Comparison of ENCODE assay signal across 8 cellular contexts in the genomic region with DNA sequence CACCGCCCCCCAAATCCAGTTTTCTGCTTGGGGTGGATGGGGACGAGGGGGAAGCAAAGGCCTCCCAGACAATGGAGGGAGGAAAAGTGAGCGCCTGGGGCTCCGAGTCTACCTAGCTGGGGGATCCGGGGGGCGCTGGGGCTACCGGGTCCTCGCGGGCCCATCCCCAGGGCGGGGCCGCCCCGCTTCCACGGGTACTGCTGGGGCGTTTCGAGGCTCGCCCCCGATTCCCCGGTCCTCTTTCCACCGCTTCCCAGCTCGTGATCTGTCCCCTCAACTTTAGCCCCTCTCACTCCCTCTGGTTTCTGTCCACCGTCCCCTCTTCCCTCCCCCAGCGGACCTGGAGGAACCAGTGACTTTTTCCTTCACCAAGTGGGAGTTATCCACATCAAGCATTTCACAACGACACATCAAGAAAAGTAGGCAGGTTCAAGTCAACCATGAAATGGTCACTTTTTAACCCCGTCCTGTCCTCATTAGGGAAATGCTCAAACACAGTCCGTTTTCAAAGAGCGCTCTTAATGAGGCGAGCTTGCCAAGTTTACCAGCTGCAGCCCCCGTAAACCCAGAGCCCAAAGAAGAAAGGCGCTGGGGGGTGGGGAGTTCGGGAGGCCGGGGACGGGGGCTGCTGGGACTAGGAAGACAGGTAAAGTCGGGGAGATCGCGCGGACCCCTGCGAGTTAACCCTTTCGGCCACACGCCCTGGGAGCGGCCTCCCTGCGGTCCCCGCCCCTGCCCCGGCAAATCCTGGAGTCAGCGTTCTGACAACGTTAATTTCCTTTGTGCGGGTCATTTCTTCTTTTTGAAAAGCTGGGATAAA. TPM values are rescaled to one million over a fixed set of nuclear protein-coding genes. Genes with fewer than 3 reads are reported as not detected.
DNase-seq lines count a peak whose midpoint lies in the region; ATAC-seq and TF ChIP-seq lines count a peak whose summit lies in the region.

No MANE protein-coding gene starts in this region.

- no peak overlapping the region for H3K27ac Mint-ChIP-seq in CD8-positive, alpha-beta T cell

- peak overlapping the region; percentile 78 for H3K4me3 Mint-ChIP-seq in CD8-positive, alpha-beta T cell

- no peak overlapping the region for H3K4me3 ChIP-seq in CD8-positive, alpha-beta T cell (ENCODE audit: low read depth, low read length)
- peak overlapping the region; percentile 31 for H3K4me3 ChIP-seq in Jurkat, Clone E6-1 (ENCODE audit: low read length)

- POLR2A ChIA-PET in CD8-positive, alpha-beta T cell (lab: Charles Lee): no interaction called here

- H3K36me3 ChIP-seq in CD8-positive, alpha-beta T cell (ENCODE audit: insufficient read depth, low read length): no peaks in the 10 kb centered on the region

- no peak overlapping the region for H3K27ac ChIP-seq in CD8-positive, alpha-beta T cell (ENCODE audit: low read depth, low read length)
- peak overlapping the region; percentile 19 for H3K27ac ChIP-seq in adipose tissue (ENCODE audit: low read depth, low read length)

- TF ChIP-seq CTCF in CD8-positive, alpha-beta T cell (IDR thresholded peaks at IDR 0.05): no peak

- no peak for DNase-seq in CD8-positive, alpha-beta T cell
- DNase-seq in Jurkat, Clone E6-1 (ENCODE audit: low read depth, low spot score): no peak
- DNase-seq in hepatic stellate cell (ENCODE audit: low spot score): peak; percentile 29
- DNase-seq in retina: peak; percentile 79

- H3K4me1 Mint-ChIP-seq in CD8-positive, alpha-beta T cell (ENCODE audit: low read depth): peaks cover 21% of the 10 kb centered on the region

- CTCF ChIA-PET in CD8-positive, alpha-beta T cell (lab: Charles Lee): interaction anchor here (0.6 kb wide), 1 partner anchor 101 kb away, joined by 3 read pairs; no protein-coding TSS in a partner anchor

- no peaks in the 10 kb centered on the region for H3K9me3 ChIP-seq in CD8-positive, alpha-beta T cell (ENCODE audit: low read length)

- peaks cover 49% of the 10 kb centered on the region for H3K27me3 Mint-ChIP-seq in CD8-positive, alpha-beta T cell (ENCODE audit: low read depth)

- H3K27me3 ChIP-seq in CD8-positive, alpha-beta T cell (ENCODE audit: insufficient read depth, low read length): peaks cover 15% of the 10 kb centered on the region

- intact Hi-C loops in CD8-positive, alpha-beta T cell (cut with DNase I, micrococcal nuclease): no loop called here

- ATAC-seq in CD8-positive, alpha-beta T cell: no peak
- ATAC-seq in HG02623 (IDR thresholded peaks at IDR 0.05; ENCODE audit: unreplicated experiment) (no peak), esophagus mucosa (no peak), HG03280 (IDR thresholded peaks at IDR 0.05; ENCODE audit: unreplicated experiment) (no peak)

- peaks cover 20% of the 10 kb centered on the region for H3K4me1 ChIP-seq in CD8-positive, alpha-beta T cell (ENCODE audit: insufficient read depth, low read length)

- 5 to 8% (median 6%) methylated on average over 44 to 46 of the region's 46 CpGs for WGBS in adipose tissue, 3 donors

- peaks cover 2% of the 10 kb centered on the region for H3K9me3 Mint-ChIP-seq in CD8-positive, alpha-beta T cell

- no peaks in the 10 kb centered on the region for H3K36me3 Mint-ChIP-seq in CD8-positive, alpha-beta T cell

RNA-seq across cellular contexts. Expression of a gene that starts 2.0 kb away (rescaled TPM):
- total RNA-seq in CD8-positive, alpha-beta T cell: not detected
- polyA plus RNA-seq in Jurkat, Clone E6-1 (2012; ENCODE audit: insufficient read depth, insufficient read length): not detected
- polyA plus RNA-seq in adipose tissue: 10 to 100 TPM in 2 of 3 donors, 1 to 10 TPM in 1; 6.1 to 32.3 (median 16.8) TPM
- total RNA-seq in esophagus mucosa: 37.2 TPM

Comparison
In these comparisons a context has a peak if more than half of its experiments do, and no peak if none do; other contexts are left out.
1. DNase-seq: peak in hepatic stellate cell (single experiment) and retina (single experiment); none in CD8-positive, alpha-beta T cell (0 of 7) and Jurkat, Clone E6-1 (single experiment).
2. RNA of a gene that starts 2.0 kb away (total RNA-seq): 37.2 TPM in esophagus mucosa (single experiment); not detected in CD8-positive, alpha-beta T cell; every median in the first group is over 10 times any median in the second.